In the genomic region with DNA sequence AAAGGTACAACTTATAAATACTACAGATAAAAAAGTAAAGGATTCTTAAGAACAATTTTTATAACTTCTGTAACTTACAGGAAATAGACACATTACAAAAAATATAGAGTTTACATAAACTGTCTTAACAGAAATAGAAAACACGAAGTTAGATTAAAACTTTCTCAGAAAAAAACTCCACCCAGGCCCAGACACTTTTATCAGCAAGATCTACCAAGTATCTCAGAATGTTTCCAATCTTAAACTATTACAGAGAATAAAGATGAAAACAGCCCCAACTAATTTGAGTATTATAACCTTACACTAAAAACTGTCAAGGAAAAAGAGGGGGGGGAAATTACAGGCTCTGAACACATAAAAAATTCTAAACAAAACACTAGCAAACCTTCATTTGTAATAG, we compare ENCODE assay signal across 17 cellular contexts. TPM values are rescaled to one million over a fixed set of nuclear protein-coding genes. Genes with fewer than 3 reads are reported as not detected.
DNase-seq lines count a peak whose midpoint lies in the region; ATAC-seq and TF ChIP-seq lines count a peak whose summit lies in the region.
"Had no signal": no experiment of that assay in that cellular context is flagged by ENCODE, and none has a peak within 500 bp of the region (broad histone marks: within the 10 kb centered on the region; RNA-seq: fewer than 3 reads in every experiment).

No MANE protein-coding gene starts in this region.

- H3K18ac ChIP-seq in IMR-90 (ENCODE audit: low read depth, low read length) = no peak overlapping the region

- in situ Hi-C loops in IMR-90 (cut with MboI; ENCODE audit: low sequenced_read_pairs) = loop anchor here (25.0 kb wide), 1 partner anchor 607 kb away; a partner anchor contains a TSS

- no peak overlapping the region for H2BK15ac ChIP-seq in IMR-90 (ENCODE audit: low read depth, low read length)

- H4K8ac ChIP-seq in IMR-90 (ENCODE audit: low read depth in 2 of 2, low read length in 2 of 2) = no peak overlapping the region

- no TSS peak for BruUV-seq in IMR-90 (replicated peaks; lab: Mats Ljungman, UMichigan)

- peaks cover 2% of the 10 kb centered on the region for H3K9me3 Mint-ChIP-seq in activated CD4-positive, alpha-beta T cell treated with anti-CD3 and anti-CD28 coated beads, Interleukin-2, amount 10 ng/mL, durations not matched to agents 7 days and 5 days
- H3K9me3 Mint-ChIP-seq in activated naive CD8-positive, alpha-beta T cell treated with anti-CD3 and anti-CD28 coated beads, Interleukin-2, amount 10 ng/mL, durations not matched to agents 7 days and 5 days = peaks cover 4% of the 10 kb centered on the region
- H3K9me3 Mint-ChIP-seq in natural killer cell = no peaks in the 10 kb centered on the region
- H3K9me3 Mint-ChIP-seq in mesothelial cell of epicardium = peaks cover 15% of the 10 kb centered on the region

- H3K27ac ChIP-seq in IMR-90 (ENCODE audit: insufficient read depth, low read length) (no peak overlapping the region), SK-N-SH (ENCODE audit: low read depth in 2 of 2, low read length in 1 of 2) (no peak overlapping the region), right cardiac atrium (ENCODE audit: low read length) (no peak overlapping the region)
- H3K27ac ChIP-seq: A549, lower lobe of right lung had no signal

- peaks cover 99% of the 10 kb centered on the region for H3K79me2 ChIP-seq in SK-N-SH (ENCODE audit: insufficient read depth)

- 0 out of 2 replicates have a peak, but pooled peaks cover 3% of the 10 kb centered on the region for H3K4me1 ChIP-seq in IMR-90 (ENCODE audit: control insufficient read depth, insufficient read depth, low read length)
- peaks cover 0 to 7% of the 10 kb centered on the region in 2 experiments; a peak in 2 of 4 replicates for H3K4me1 ChIP-seq in SK-N-SH (ENCODE audit: control insufficient read depth in 1 of 2, insufficient read depth in 2 of 2, low read depth in 1 of 2, low read length in 1 of 2)
- H3K4me1 ChIP-seq in right cardiac atrium (ENCODE audit: control insufficient read depth, insufficient read depth, low read length) = peaks cover 2% of the 10 kb centered on the region
- H3K4me1 ChIP-seq: A549 had no signal

- intact Hi-C loops in IMR-90 (cut with micrococcal nuclease) = no loop called here
- intact Hi-C loops in natural killer cell (cut with micrococcal nuclease) = no loop called here
- intact Hi-C loops in right cardiac atrium (cut with DNase I) = no loop called here

- H3K23ac ChIP-seq in IMR-90 (ENCODE audit: low read depth, low read length) = no peak overlapping the region

- H3K9me2 ChIP-seq in SK-N-SH = no peaks in the 10 kb centered on the region

- H3K27me3 Mint-ChIP-seq in activated CD4-positive, alpha-beta T cell treated with anti-CD3 and anti-CD28 coated beads, Interleukin-2, amount 10 ng/mL, durations not matched to agents 7 days and 5 days = no peaks in the 10 kb centered on the region
- no peaks in the 10 kb centered on the region for H3K27me3 Mint-ChIP-seq in activated naive CD8-positive, alpha-beta T cell treated with anti-CD3 and anti-CD28 coated beads, Interleukin-2, amount 10 ng/mL, durations not matched to agents 7 days and 5 days
- H3K27me3 Mint-ChIP-seq in natural killer cell (ENCODE audit: low read depth in 2 of 2) = no peaks in the 10 kb centered on the region
- no peaks in the 10 kb centered on the region for H3K27me3 Mint-ChIP-seq in mesothelial cell of epicardium (ENCODE audit: low read depth)

- H3K4ac ChIP-seq in IMR-90 (ENCODE audit: low read depth, low read length) = no peak overlapping the region

- peak overlapping the region; percentile 27 for H3K27ac Mint-ChIP-seq in activated CD4-positive, alpha-beta T cell treated with anti-CD3 and anti-CD28 coated beads, Interleukin-2, amount 10 ng/mL, durations not matched to agents 7 days and 5 days
- H3K27ac Mint-ChIP-seq in activated naive CD8-positive, alpha-beta T cell treated with anti-CD3 and anti-CD28 coated beads, Interleukin-2, amount 10 ng/mL, durations not matched to agents 7 days and 5 days = no peak overlapping the region
- H3K27ac Mint-ChIP-seq in natural killer cell = peak overlapping the region; percentile 74 to 83
- H3K27ac Mint-ChIP-seq in mesothelial cell of epicardium = no peak overlapping the region
- H3K27ac Mint-ChIP-seq: nephron, WTC11 had no signal

- peaks cover 43% of the 10 kb centered on the region for H3K4me1 Mint-ChIP-seq in activated CD4-positive, alpha-beta T cell treated with anti-CD3 and anti-CD28 coated beads, Interleukin-2, amount 10 ng/mL, durations not matched to agents 7 days and 5 days
- H3K4me1 Mint-ChIP-seq in activated naive CD8-positive, alpha-beta T cell treated with anti-CD3 and anti-CD28 coated beads, Interleukin-2, amount 10 ng/mL, durations not matched to agents 7 days and 5 days = peaks cover 33% of the 10 kb centered on the region
- H3K4me1 Mint-ChIP-seq in natural killer cell (peaks cover 30 to 31% of the 10 kb centered on the region in 2 donors), mesothelial cell of epicardium (peaks cover 13% of the 10 kb centered on the region)
- H3K4me1 Mint-ChIP-seq: nephron, WTC11 had no signal

- TF ChIP-seq RAD21 in IMR-90 (IDR thresholded peaks at IDR 0.05; ENCODE audit: low read length) = no peak
- TF ChIP-seq RAD21 in SK-N-SH (IDR thresholded peaks at IDR 0.05; ENCODE audit: low read length) = no peak

- H3K4me2 ChIP-seq in IMR-90 (ENCODE audit: low read depth, low read length) (peak overlapping the region; percentile 55; the same call in 1 of the 2 replicates), SK-N-SH (no peak overlapping the region)
- H3K4me2 ChIP-seq: A549 had no signal

- dilution Hi-C loops in IMR-90 (cut with HindIII; ENCODE audit: low sequenced_read_pairs, unreplicated experiment) = no loop called here

- H2BK5ac ChIP-seq in IMR-90 (ENCODE audit: low read depth, low read length, poor library complexity, severe bottlenecking) = no peak overlapping the region

- no peak overlapping the region for H3K14ac ChIP-seq in IMR-90 (replicated peaks; ENCODE audit: low read depth, low read length)

- H3K79me1 ChIP-seq in IMR-90 (ENCODE audit: low read depth in 1 of 2, low read length in 2 of 2) = peaks cover 2 to 21% of the 10 kb centered on the region in 2 experiments; a peak in 2 of 4 replicates

- H2AFZ ChIP-seq in IMR-90 (replicated peaks; ENCODE audit: low read length, poor library complexity) = no peak overlapping the region
- H2AFZ ChIP-seq in SK-N-SH (ENCODE audit: low read depth) = no peak overlapping the region

- no peak overlapping the region for H3K56ac ChIP-seq in IMR-90 (ENCODE audit: extremely low read depth, insufficient read depth, low read length)

- no peak for TF ChIP-seq EP300 in SK-N-SH (IDR thresholded peaks at IDR 0.05; ENCODE audit: borderline replicate concordance in 1 of 2, low read depth in 1 of 2, low read length in 1 of 2)

- H4K91ac ChIP-seq in IMR-90 (ENCODE audit: insufficient read depth, low read depth, low read length) = no peak overlapping the region

- no peak for TF ChIP-seq POLR2A in IMR-90 (IDR thresholded peaks at IDR 0.05; ENCODE audit: low read depth, low read length)

- peak overlapping the region; percentile 25 for H3K4me3 Mint-ChIP-seq in activated CD4-positive, alpha-beta T cell treated with anti-CD3 and anti-CD28 coated beads, Interleukin-2, amount 10 ng/mL, durations not matched to agents 7 days and 5 days
- H3K4me3 Mint-ChIP-seq in activated naive CD8-positive, alpha-beta T cell treated with anti-CD3 and anti-CD28 coated beads, Interleukin-2, amount 10 ng/mL, durations not matched to agents 7 days and 5 days = peak overlapping the region; percentile 17
- peak overlapping the region; percentile 38 for H3K4me3 Mint-ChIP-seq in natural killer cell
- no peak overlapping the region for H3K4me3 Mint-ChIP-seq in mesothelial cell of epicardium
- H3K4me3 Mint-ChIP-seq: nephron, WTC11 had no signal

- CTCF ChIA-PET in activated CD4-positive, alpha-beta T cell treated with anti-CD3 and anti-CD28 coated beads, Interleukin-2, amount 10 ng/mL, durations not matched to agents 7 days and 5 days (lab: Charles Lee) = interaction anchor here (0.6 kb wide), 1 partner anchor 117 kb away, joined by 6 read pairs; no protein-coding TSS in a partner anchor
- CTCF ChIA-PET in IMR-90 (lab: Yijun Ruan, JAX) = no interaction called here
- CTCF ChIA-PET in SK-N-SH (lab: Yijun Ruan, JAX) = interaction anchor here (1.0 kb wide), 1 partner anchor 92 kb away, joined by 3 read pairs; no protein-coding TSS in a partner anchor

- H2AK9ac ChIP-seq in IMR-90 (replicated peaks; ENCODE audit: low read depth, low read length, poor library complexity) = no peak overlapping the region

- H3K27me3 ChIP-seq in IMR-90 (ENCODE audit: control insufficient read depth, insufficient read depth, low read length) (no peaks in the 10 kb centered on the region), SK-N-SH (ENCODE audit: insufficient read depth) (no peaks in the 10 kb centered on the region), right cardiac atrium (ENCODE audit: control insufficient read depth, insufficient read depth) (no peaks in the 10 kb centered on the region)

- POLR2A ChIA-PET in activated CD4-positive, alpha-beta T cell treated with anti-CD3 and anti-CD28 coated beads, Interleukin-2, amount 10 ng/mL, durations not matched to agents 7 days and 5 days (lab: Charles Lee) = no interaction called here
- POLR2A ChIA-PET in IMR-90 (lab: Charles Lee; ENCODE audit: unreplicated experiment) (no interaction called here), SK-N-SH (lab: Yijun Ruan, JAX) (no interaction called here)
- POLR2A ChIA-PET in activated naive CD8-positive, alpha-beta T cell treated with anti-CD3 and anti-CD28 coated beads, Interleukin-2, amount 10 ng/mL, durations not matched to agents 7 days and 5 days (lab: Charles Lee) = interaction anchor here (1.4 kb wide), 1 partner anchor 9 kb away, joined by 4 read pairs; a partner anchor contains a TSS

- no CpG with 5 or more reads among the region's 1 CpG for WGBS in IMR-90 (ENCODE audit: extremely low coverage in 2 of 2, insufficient read length in 1 of 2), 2 experiments
- 92% methylated on average over 1 of the region's 1 CpG for whole genome bisulfite sequencing in SK-N-SH (ENCODE audit: low lambda C conversion rate)
- 57% methylated on average over 1 of the region's 1 CpG for WGBS in right cardiac atrium

- DNase-seq in activated CD4-positive, alpha-beta T cell treated with anti-CD3 and anti-CD28 coated beads, Interleukin-2, amount 10 ng/mL, durations not matched to agents 7 days and 5 days = no peak
- DNase-seq in activated CD4-positive, alpha-beta T cell treated with anti-CD3 and anti-CD28 coated beads for 4 hours = no peak
- DNase-seq in IMR-90 = no peak
- no peak for DNase-seq in activated naive CD8-positive, alpha-beta T cell treated with anti-CD3 and anti-CD28 coated beads, Interleukin-2, amount 10 ng/mL, durations not matched to agents 7 days and 5 days
- DNase-seq in natural killer cell = no peak
- DNase-seq in SK-N-SH = no peak
- DNase-seq in mesothelial cell of epicardium (ENCODE audit: low spot score in 2 of 2, unreplicated experiment in 2 of 2) = no peak
- DNase-seq in right cardiac atrium = no peak
- DNase-seq: lower lobe of right lung; NCI-H1092 treated with DMSO at 0.1 percent for 48 hours; NCI-H2171; RPMI8226; stimulated activated CD4-positive, alpha-beta T cell treated with anti-CD3 and anti-CD28 coated beads, Interleukin-15, amount 100 ng/mL, for 24 hours had no signal

- H2BK120ac ChIP-seq in IMR-90 (ENCODE audit: low read depth, low read length) = no peak overlapping the region

- peaks cover 34% of the 10 kb centered on the region for H3K36me3 Mint-ChIP-seq in activated CD4-positive, alpha-beta T cell treated with anti-CD3 and anti-CD28 coated beads, Interleukin-2, amount 10 ng/mL, durations not matched to agents 7 days and 5 days (ENCODE audit: low read depth)
- peaks cover 44% of the 10 kb centered on the region for H3K36me3 Mint-ChIP-seq in activated naive CD8-positive, alpha-beta T cell treated with anti-CD3 and anti-CD28 coated beads, Interleukin-2, amount 10 ng/mL, durations not matched to agents 7 days and 5 days
- H3K36me3 Mint-ChIP-seq in natural killer cell (peaks cover 10% of the 10 kb centered on the region), mesothelial cell of epicardium (peaks cover 43% of the 10 kb centered on the region)

- H4K20me1 ChIP-seq in IMR-90 (ENCODE audit: insufficient read depth, low read length) = peaks cover 37% of the 10 kb centered on the region
- H4K20me1 ChIP-seq in SK-N-SH (ENCODE audit: insufficient read depth) = peaks cover 30% of the 10 kb centered on the region

- no peak overlapping the region for H2AK5ac ChIP-seq in IMR-90 (ENCODE audit: low read depth, low read length)

- ATAC-seq in IMR-90 (ENCODE audit: low read depth) (no peak), natural killer cell (no peak), right cardiac atrium (no peak)
- ATAC-seq in activated naive CD8-positive, alpha-beta T cell treated with anti-CD3 and anti-CD28 coated beads, Interleukin-2, amount 10 ng/mL, durations not matched to agents 7 days and 5 days (ENCODE audit: low read depth) = no peak
- ATAC-seq: A549, lower lobe of right lung, WTC11 had no signal

- no peaks in the 10 kb centered on the region for H3F3A ChIP-seq in SK-N-SH (replicated peaks; ENCODE audit: insufficient read depth)

- H3K36me3 ChIP-seq in IMR-90 (ENCODE audit: control insufficient read depth, insufficient read depth, low read length) (peaks cover 27% of the 10 kb centered on the region), SK-N-SH (replicated peaks in 1 of 2; ENCODE audit: control insufficient read depth in 1 of 2, insufficient read depth in 2 of 2, low read length in 1 of 2) (peaks cover 80 to 97% of the 10 kb centered on the region in 2 experiments)

- TF ChIP-seq CTCF in IMR-90 (conservative IDR thresholded peaks at IDR 0.05; ENCODE audit: low read depth, low read length) (no peak), natural killer cell (IDR thresholded peaks at IDR 0.05) (no peak), SK-N-SH (IDR thresholded peaks at IDR 0.05) (no peak), mesothelial cell of epicardium (IDR thresholded peaks at IDR 0.05; ENCODE audit: unreplicated experiment) (no peak)

- H3K9me3 ChIP-seq in IMR-90 (ENCODE audit: control insufficient read depth, insufficient read depth, low read length) (peaks cover 7% of the 10 kb centered on the region), SK-N-SH (0 out of 2 replicates have a peak, but pooled peaks cover 13% of the 10 kb centered on the region), right cardiac atrium (ENCODE audit: control insufficient read depth, low read length) (no peaks in the 10 kb centered on the region)

- no peaks in the 10 kb centered on the region for H3K9me1 ChIP-seq in IMR-90 (ENCODE audit: insufficient read depth, low read length)

- no peak overlapping the region for H2BK20ac ChIP-seq in IMR-90 (ENCODE audit: low read depth, low read length)

- no peak overlapping the region for H3K9ac ChIP-seq in IMR-90 (ENCODE audit: low read depth, low read length)
- H3K9ac ChIP-seq in SK-N-SH = no peak overlapping the region

- H3K4me3 ChIP-seq in IMR-90 (ENCODE audit: insufficient read depth, low read depth, low read length) (no peak overlapping the region), SK-N-SH (ENCODE audit: low read depth in 2 of 2, low read length in 1 of 2) (no peak overlapping the region), right cardiac atrium (ENCODE audit: low read length) (no peak overlapping the region)
- H3K4me3 ChIP-seq: A549, K562, lower lobe of right lung had no signal

- H4K5ac ChIP-seq in IMR-90 (ENCODE audit: low read depth, low read length) = no peak overlapping the region

RNA-seq across cellular contexts. Expression of a gene that starts 8.2 kb away (rescaled TPM):
- 10 to 100 TPM; 55.8 to 66.7 TPM for total RNA-seq in activated CD4-positive, alpha-beta T cell treated with anti-CD3 and anti-CD28 coated beads, Interleukin-2, amount 10 ng/mL, durations not matched to agents 7 days and 5 days
- total RNA-seq in IMR-90 (2012; rRNA removed) = 16.8 and 28.6 TPM in 2 replicates
- 16.8 and 23.3 TPM in 2 replicates for polyA plus RNA-seq in IMR-90 (2012; rRNA removed)
- polyA plus RNA-seq in IMR-90 (2012; cell fraction: cytosol; rRNA removed) = 3.9 and 5.0 TPM in 2 replicates
- 30.3 and 186 TPM in 2 replicates for polyA plus RNA-seq in IMR-90 (2012; cell fraction: nucleus; rRNA removed; ENCODE audit: low replicate concordance)
- total RNA-seq in activated naive CD8-positive, alpha-beta T cell treated with anti-CD3 and anti-CD28 coated beads, Interleukin-2, amount 10 ng/mL, durations not matched to agents 7 days and 5 days = 10 to 100 TPM; 70.2 to 78.3 TPM
- total RNA-seq in natural killer cell = 100 to 1,000 TPM; 158 to 164 (median 164) TPM
- 19.1 and 32.0 TPM in 2 replicates for polyA plus RNA-seq in SK-N-SH (2012; rRNA removed)
- polyA plus RNA-seq in SK-N-SH (2012; cell fraction: cytosol; rRNA removed) = 9.5 and 10.9 TPM in 2 replicates
- 76.5 and 180 TPM in 2 replicates for polyA plus RNA-seq in SK-N-SH (2012; cell fraction: nucleus; rRNA removed)
- 53.5 to 55.5 TPM (median 55.3 TPM) in 3 replicates for total RNA-seq in mesothelial cell of epicardium
- total RNA-seq in right cardiac atrium = 10 to 100 TPM; 19.5 to 29.5 (median 23.3) TPM
- 12.4 TPM for polyA plus RNA-seq in right cardiac atrium

RNA-seq across cellular contexts. Expression of a gene that starts 8.6 kb away (rescaled TPM):
- total RNA-seq in activated CD4-positive, alpha-beta T cell treated with anti-CD3 and anti-CD28 coated beads, Interleukin-2, amount 10 ng/mL, durations not matched to agents 7 days and 5 days = 1 to 10 TPM; 6.1 to 7.1 TPM
- total RNA-seq in IMR-90 (2012; rRNA removed) (1.4 and 2.8 TPM in 2 replicates), natural killer cell (10 to 100 TPM; 17.2 to 34.2 (median 31.1) TPM), mesothelial cell of epicardium (7.8 to 8.9 TPM (median 8.9 TPM) in 3 replicates), right cardiac atrium (1 to 10 TPM; 4.8 to 8.5 (median 7.7) TPM)
- polyA plus RNA-seq in IMR-90 (2012; rRNA removed) (1.7 and 2.5 TPM in 2 replicates), SK-N-SH (2012; rRNA removed) (2.9 and 4.6 TPM in 2 replicates), right cardiac atrium (3.8 TPM)
- polyA plus RNA-seq in IMR-90 (2012; cell fraction: cytosol; rRNA removed) = 0.66 and 1.2 TPM in 2 replicates
- 1.4 and 4.3 TPM in 2 replicates for polyA plus RNA-seq in IMR-90 (2012; cell fraction: nucleus; rRNA removed; ENCODE audit: low replicate concordance)
- 1 to 10 TPM; 5.7 to 8.4 TPM for total RNA-seq in activated naive CD8-positive, alpha-beta T cell treated with anti-CD3 and anti-CD28 coated beads, Interleukin-2, amount 10 ng/mL, durations not matched to agents 7 days and 5 days
- polyA plus RNA-seq in SK-N-SH (2012; cell fraction: cytosol; rRNA removed) = 4.1 and 5.7 TPM in 2 replicates
- 4.3 and 6.0 TPM in 2 replicates for polyA plus RNA-seq in SK-N-SH (2012; cell fraction: nucleus; rRNA removed)

RNA-seq across cellular contexts. Expression of a gene that starts 30.4 kb away (rescaled TPM):
- total RNA-seq in activated CD4-positive, alpha-beta T cell treated with anti-CD3 and anti-CD28 coated beads, Interleukin-2, amount 10 ng/mL, durations not matched to agents 7 days and 5 days = 10 to 100 TPM; 22.4 to 22.7 TPM
- total RNA-seq in IMR-90 (2012; rRNA removed) (28.7 and 43.9 TPM in 2 replicates), natural killer cell (10 to 100 TPM; 13.8 to 24.6 (median 18.9) TPM), mesothelial cell of epicardium (14.0 to 20.2 TPM (median 17.3 TPM) in 3 replicates), right cardiac atrium (10 to 100 TPM; 28.5 to 31.3 (median 29.0) TPM)
- polyA plus RNA-seq in IMR-90 (2012; rRNA removed) (8.9 and 11.4 TPM in 2 replicates), SK-N-SH (2012; rRNA removed) (12.6 and 17.4 TPM in 2 replicates), right cardiac atrium (14.0 TPM)
- 1.1 and 3.1 TPM in 2 replicates for polyA plus RNA-seq in IMR-90 (2012; cell fraction: cytosol; rRNA removed)
- 0.57 and 4.3 TPM in 2 replicates for polyA plus RNA-seq in IMR-90 (2012; cell fraction: nucleus; rRNA removed; ENCODE audit: low replicate concordance)
- 10 to 100 TPM; 17.0 to 18.5 TPM for total RNA-seq in activated naive CD8-positive, alpha-beta T cell treated with anti-CD3 and anti-CD28 coated beads, Interleukin-2, amount 10 ng/mL, durations not matched to agents 7 days and 5 days
- 19.3 and 20.4 TPM in 2 replicates for polyA plus RNA-seq in SK-N-SH (2012; cell fraction: cytosol; rRNA removed)
- 1.6 and 8.1 TPM in 2 replicates for polyA plus RNA-seq in SK-N-SH (2012; cell fraction: nucleus; rRNA removed)

Comparison
In these comparisons a context has a peak if more than half of its experiments do, and no peak if none do; other contexts are left out.
1. H3K27ac Mint-ChIP-seq: peak in activated CD4-positive, alpha-beta T cell treated with anti-CD3 and anti-CD28 coated beads, Interleukin-2, amount 10 ng/mL, durations not matched to agents 7 days and 5 days (single experiment) and natural killer cell (2 of 2); none in activated naive CD8-positive, alpha-beta T cell treated with anti-CD3 and anti-CD28 coated beads, Interleukin-2, amount 10 ng/mL, durations not matched to agents 7 days and 5 days (single experiment) and mesothelial cell of epicardium (single experiment).